In genomic region chr2:74461187-74462053, GRCh38 we compare ENCODE assay signal across 9 cellular contexts. TPM values are rescaled to one million over a fixed set of nuclear protein-coding genes. Genes with fewer than 3 reads are reported as not detected.
DNase-seq lines count a peak whose midpoint lies in the region; ATAC-seq and TF ChIP-seq lines count a peak whose summit lies in the region.
"Had no signal": no experiment of that assay in that cellular context is flagged by ENCODE, and none has a peak within 500 bp of the region (broad histone marks: within the 10 kb centered on the region; RNA-seq: fewer than 3 reads in every experiment).

No MANE protein-coding gene starts in this region.

- H3K4me1 Mint-ChIP-seq in activated naive CD4-positive, alpha-beta T cell treated with anti-CD3 and anti-CD28 coated beads, Interleukin-2, amount 10 ng/mL, durations not matched to agents 7 days and 5 days, result peaks cover 56% of the 10 kb centered on the region
- peaks cover 50% of the 10 kb centered on the region for H3K4me1 Mint-ChIP-seq in activated CD8-positive, alpha-beta T cell treated with anti-CD3 and anti-CD28 coated beads, Interleukin-2, amount 10 ng/mL, durations not matched to agents 7 days and 5 days (ENCODE audit: low read depth)

- POLR2A ChIA-PET in activated CD8-positive, alpha-beta T cell treated with anti-CD3 and anti-CD28 coated beads, Interleukin-2, amount 10 ng/mL, durations not matched to agents 7 days and 5 days (lab: Charles Lee), result interaction anchor here (0.7 to 2.6 kb wide), 3 partner anchors 12 to 20 kb away, joined by 3 to 12 read pairs (median 3); partner anchors contain the start of gene MRPL53

- H3K4me1 ChIP-seq in spleen, result peaks cover 26 to 73% (median 47%) of the 10 kb centered on the region in 6 donors

- H3K4me3 ChIP-seq in spleen, result no peak overlapping the region

- H3K27ac ChIP-seq in spleen, result no peak overlapping the region
- H3K27ac ChIP-seq: C4-2B had no signal

- H3K4me3 Mint-ChIP-seq in activated naive CD4-positive, alpha-beta T cell treated with anti-CD3 and anti-CD28 coated beads, Interleukin-2, amount 10 ng/mL, durations not matched to agents 7 days and 5 days, result no peak overlapping the region
- no peak overlapping the region for H3K4me3 Mint-ChIP-seq in activated CD8-positive, alpha-beta T cell treated with anti-CD3 and anti-CD28 coated beads, Interleukin-2, amount 10 ng/mL, durations not matched to agents 7 days and 5 days

- CTCF ChIA-PET in activated naive CD4-positive, alpha-beta T cell treated with anti-CD3 and anti-CD28 coated beads, Interleukin-2, amount 10 ng/mL, durations not matched to agents 7 days and 5 days (lab: Charles Lee), result interaction anchor here (0.9 to 2.1 kb wide), 4 partner anchors 14 to 125 kb away, joined by 3 to 7 read pairs (median 3); no protein-coding TSS in a partner anchor
- CTCF ChIA-PET in activated CD8-positive, alpha-beta T cell treated with anti-CD3 and anti-CD28 coated beads, Interleukin-2, amount 10 ng/mL, durations not matched to agents 7 days and 5 days (lab: Charles Lee), result interaction anchor here (0.7 to 1.0 kb wide), 4 partner anchors 30 to 127 kb away, joined by 3 to 6 read pairs (median 4); no protein-coding TSS in a partner anchor

- 88 to 94% (median 93%) methylated on average over 21 to 27 of the region's 27 CpGs for WGBS in spleen, 5 donors

- no peak for ATAC-seq in activated CD8-positive, alpha-beta T cell treated with anti-CD3 and anti-CD28 coated beads, Interleukin-2, amount 10 ng/mL, durations not matched to agents 7 days and 5 days
- no peak for ATAC-seq in GM18858 (IDR thresholded peaks at IDR 0.05; ENCODE audit: unreplicated experiment)
- ATAC-seq: right cardiac atrium; stimulated activated naive CD8-positive, alpha-beta T cell treated with anti-CD3 and anti-CD28 coated beads, Interleukin-15, Interleukin-2, amounts not matched to agents 100 U/mL and 50 U/mL, for 24 hours had no signal

- H3K27me3 Mint-ChIP-seq in activated naive CD4-positive, alpha-beta T cell treated with anti-CD3 and anti-CD28 coated beads, Interleukin-2, amount 10 ng/mL, durations not matched to agents 7 days and 5 days, result peaks cover 3% of the 10 kb centered on the region
- H3K27me3 Mint-ChIP-seq in activated CD8-positive, alpha-beta T cell treated with anti-CD3 and anti-CD28 coated beads, Interleukin-2, amount 10 ng/mL, durations not matched to agents 7 days and 5 days (ENCODE audit: low read depth), result no peaks in the 10 kb centered on the region

- H3K36me3 Mint-ChIP-seq in activated naive CD4-positive, alpha-beta T cell treated with anti-CD3 and anti-CD28 coated beads, Interleukin-2, amount 10 ng/mL, durations not matched to agents 7 days and 5 days, result peaks cover 24% of the 10 kb centered on the region
- peaks cover 26% of the 10 kb centered on the region for H3K36me3 Mint-ChIP-seq in activated CD8-positive, alpha-beta T cell treated with anti-CD3 and anti-CD28 coated beads, Interleukin-2, amount 10 ng/mL, durations not matched to agents 7 days and 5 days (ENCODE audit: low read depth)

- no peaks in the 10 kb centered on the region for H3K9me3 ChIP-seq in spleen

- peaks cover 0 to 35% (median 20%) of the 10 kb centered on the region in 6 donors for H3K36me3 ChIP-seq in spleen

- no peaks in the 10 kb centered on the region for H3K27me3 ChIP-seq in spleen (replicated peaks in 1 of 7)

- no peak for TF ChIP-seq CTCF in spleen (IDR thresholded peaks at IDR 0.05 in 8 of 11, conservative IDR thresholded peaks at IDR 0.05 in 3 of 11)

- H3K9me3 Mint-ChIP-seq in activated naive CD4-positive, alpha-beta T cell treated with anti-CD3 and anti-CD28 coated beads, Interleukin-2, amount 10 ng/mL, durations not matched to agents 7 days and 5 days, result no peaks in the 10 kb centered on the region
- no peaks in the 10 kb centered on the region for H3K9me3 Mint-ChIP-seq in activated CD8-positive, alpha-beta T cell treated with anti-CD3 and anti-CD28 coated beads, Interleukin-2, amount 10 ng/mL, durations not matched to agents 7 days and 5 days (ENCODE audit: insufficient read depth)

- no peak overlapping the region for H3K27ac Mint-ChIP-seq in activated naive CD4-positive, alpha-beta T cell treated with anti-CD3 and anti-CD28 coated beads, Interleukin-2, amount 10 ng/mL, durations not matched to agents 7 days and 5 days
- H3K27ac Mint-ChIP-seq in activated CD8-positive, alpha-beta T cell treated with anti-CD3 and anti-CD28 coated beads, Interleukin-2, amount 10 ng/mL, durations not matched to agents 7 days and 5 days, result peak overlapping the region; percentile 30

- DNase-seq in activated naive CD4-positive, alpha-beta T cell treated with anti-CD3 and anti-CD28 coated beads, Interleukin-2, amount 10 ng/mL, durations not matched to agents 7 days and 5 days, result peak; percentile 45
- DNase-seq in activated naive CD4-positive, alpha-beta T cell (lab: John Stamatoyannopoulos, UW), result no peak
- DNase-seq in activated CD8-positive, alpha-beta T cell treated with anti-CD3 and anti-CD28 coated beads, Interleukin-2, amount 10 ng/mL, durations not matched to agents 7 days and 5 days, result no peak
- DNase-seq in spleen, result peak; percentile 71
- no peak for DNase-seq in HT-29 (ENCODE audit: low spot score)
- DNase-seq: stimulated activated naive CD8-positive, alpha-beta T cell treated with anti-CD3 and anti-CD28 coated beads, Interleukin-15, Interleukin-2, amounts not matched to agents 100 U/mL and 50 U/mL, for 24 hours had no signal

- no peak for TF ChIP-seq POLR2A in spleen (IDR thresholded peaks at IDR 0.05)

- intact Hi-C loops in spleen (cut with DNase I; ENCODE audit: low total_unique reads), result no loop called here

RNA-seq across cellular contexts. Expression of gene WBP1, which starts 3.2 kb away (rescaled TPM):
- total RNA-seq in activated CD8-positive, alpha-beta T cell treated with anti-CD3 and anti-CD28 coated beads, Interleukin-2, amount 10 ng/mL, durations not matched to agents 7 days and 5 days, result 10 to 100 TPM; 34.0 to 34.3 TPM
- total RNA-seq in spleen, result 10 to 100 TPM; 39.5 to 80.7 (median 58.5) TPM
- polyA plus RNA-seq in spleen, result 10 to 100 TPM; 64.7 to 84.2 (median 78.8) TPM
- total RNA-seq in HT-29 (2014; rRNA removed; shearing (Covaris generic)), result 71.2 and 76.1 TPM in 2 replicates

RNA-seq across cellular contexts. Expression of gene MOGS, which starts 3.8 kb away (rescaled TPM):
- 10 to 100 TPM; 52.4 to 56.3 TPM for total RNA-seq in activated CD8-positive, alpha-beta T cell treated with anti-CD3 and anti-CD28 coated beads, Interleukin-2, amount 10 ng/mL, durations not matched to agents 7 days and 5 days
- total RNA-seq in spleen, result 10 to 100 TPM; 49.2 to 61.6 (median 56.7) TPM
- 10 to 100 TPM; 24.6 to 35.5 (median 31.0) TPM for polyA plus RNA-seq in spleen
- total RNA-seq in HT-29 (2014; rRNA removed; shearing (Covaris generic)), result 84.7 and 91.9 TPM in 2 replicates

RNA-seq across cellular contexts. Expression of gene INO80B, which starts 6.5 kb away (rescaled TPM):
- 10 to 100 TPM; 25.7 to 29.1 TPM for total RNA-seq in activated CD8-positive, alpha-beta T cell treated with anti-CD3 and anti-CD28 coated beads, Interleukin-2, amount 10 ng/mL, durations not matched to agents 7 days and 5 days
- 10 to 100 TPM in 6 of 7 donors, 1 to 10 TPM in 1; 9.0 to 42.9 (median 28.6) TPM for total RNA-seq in spleen
- polyA plus RNA-seq in spleen, result 10 to 100 TPM; 36.7 to 50.3 (median 43.7) TPM
- 26.0 and 34.6 TPM in 2 replicates for total RNA-seq in HT-29 (2014; rRNA removed; shearing (Covaris generic))

RNA-seq across cellular contexts. Expression of gene MRPL53, which starts 11.1 kb away (rescaled TPM):
- 10 to 100 TPM; 95.7 to 96.2 TPM for total RNA-seq in activated CD8-positive, alpha-beta T cell treated with anti-CD3 and anti-CD28 coated beads, Interleukin-2, amount 10 ng/mL, durations not matched to agents 7 days and 5 days
- 10 to 100 TPM; 13.0 to 74.3 (median 61.7) TPM for total RNA-seq in spleen
- polyA plus RNA-seq in spleen, result 10 to 100 TPM; 69.4 to 86.7 (median 78.6) TPM
- 39.4 and 55.2 TPM in 2 replicates for total RNA-seq in HT-29 (2014; rRNA removed; shearing (Covaris generic))

RNA-seq across cellular contexts. Expression of gene RTKN, which starts 19.7 kb away (rescaled TPM):
- total RNA-seq in activated CD8-positive, alpha-beta T cell treated with anti-CD3 and anti-CD28 coated beads, Interleukin-2, amount 10 ng/mL, durations not matched to agents 7 days and 5 days, result under 1 TPM; 0.37 to 0.57 TPM
- total RNA-seq in spleen, result 10 to 100 TPM in 3 of 7 donors, 1 to 10 TPM in 4; 5.0 to 11.1 (median 9.8) TPM
- 1 to 10 TPM; 3.2 to 6.9 (median 3.4) TPM for polyA plus RNA-seq in spleen
- total RNA-seq in HT-29 (2014; rRNA removed; shearing (Covaris generic)), result 115 and 128 TPM in 2 replicates

Comparison
In these comparisons a context has a peak if more than half of its experiments do, and no peak if none do; other contexts are left out.
1. DNase-seq: peak in activated naive CD4-positive, alpha-beta T cell treated with anti-CD3 and anti-CD28 coated beads, Interleukin-2, amount 10 ng/mL, durations not matched to agents 7 days and 5 days (single experiment) and spleen (single experiment); none in activated naive CD4-positive, alpha-beta T cell (0 of 4), activated CD8-positive, alpha-beta T cell treated with anti-CD3 and anti-CD28 coated beads, Interleukin-2, amount 10 ng/mL, durations not matched to agents 7 days and 5 days (single experiment) and HT-29 (single experiment).